Comparison of ENCODE assay signal across 28 cellular contexts in genomic region chr11:83558281-83558680, GRCh38.
"Had no signal": no experiment of that assay in that cellular context is flagged by ENCODE, and none has a peak within 500 bp of the region (broad histone marks: within the 10 kb centered on the region; RNA-seq: fewer than 3 reads in every experiment).

No MANE protein-coding gene starts in this region.

- H3K4me1 Mint-ChIP-seq: immature natural killer cell; stimulated activated effector memory CD8-positive, alpha-beta T cell treated with anti-CD3 and anti-CD28 coated beads, Interleukin-12 subunit alpha, Interleukin-12 subunit beta, amount 100 ng/mL, for 72 hours had no signal

- H3K27ac Mint-ChIP-seq: dendritic cell treated with granulocyte-macrophage colony-stimulating factor and Interleukin-4, amounts not matched to agents 40 ng/mL and 50 ng/mL, for 4 days; endodermal cell; immature natural killer cell; nephron progenitor cell; stimulated activated effector memory CD8-positive, alpha-beta T cell treated with anti-CD3 and anti-CD28 coated beads, Interleukin-12 subunit alpha, Interleukin-12 subunit beta, amount 100 ng/mL, for 72 hours had no signal

- H3K4me3 Mint-ChIP-seq: dendritic cell treated with granulocyte-macrophage colony-stimulating factor and Interleukin-4, amounts not matched to agents 40 ng/mL and 50 ng/mL, for 4 days; endodermal cell; immature natural killer cell; nephron progenitor cell; stimulated activated effector memory CD8-positive, alpha-beta T cell treated with anti-CD3 and anti-CD28 coated beads, Interleukin-12 subunit alpha, Interleukin-12 subunit beta, amount 100 ng/mL, for 72 hours had no signal

- H3K36me3 Mint-ChIP-seq: immature natural killer cell; naive thymus-derived CD8-positive, alpha-beta T cell; stimulated activated effector memory CD8-positive, alpha-beta T cell treated with anti-CD3 and anti-CD28 coated beads, Interleukin-12 subunit alpha, Interleukin-12 subunit beta, amount 100 ng/mL, for 72 hours had no signal

- H3K27ac ChIP-seq: esophagus muscularis mucosa, prostate gland, right atrium auricular region, stomach, thyroid gland, vagina had no signal

- H3K4me2 ChIP-seq: smooth muscle cell had no signal

- H3K4me1 ChIP-seq: esophagus muscularis mucosa, prostate gland, right atrium auricular region, stomach, thyroid gland, vagina had no signal

- DNase-seq: effector CD8-positive, alpha-beta T cell; endodermal cell; foreskin melanocyte; hypothalamus; immature natural killer cell; islet precursor cell; kidney glomerular epithelial cell; left ventricle myocardium superior; mesenchymal stem cell; midbrain; naive thymus-derived CD8-positive, alpha-beta T cell; nephron progenitor cell; nucleus accumbens; stimulated activated CD4-positive, alpha-beta T cell treated with anti-CD3 and anti-CD28 coated beads, Interleukin-2, amount 100 ng/mL, for 24 hours; stimulated activated CD4-positive, alpha-beta T cell treated with anti-CD3 and anti-CD28 coated beads, Interleukin-4, amount 100 ng/mL, for 24 hours; stimulated activated naive CD4-positive, alpha-beta T cell treated with Interleukin-2 at 50 U/mL for 16 hours; stomach; thyroid gland; trophoblast cell had no signal

- H3K27me3 ChIP-seq: esophagus muscularis mucosa, right atrium auricular region, stomach, thyroid gland, vagina had no signal

- ATAC-seq: left ventricle myocardium superior; naive thymus-derived CD8-positive, alpha-beta T cell; sciatic nerve; stimulated activated effector memory CD8-positive, alpha-beta T cell treated with anti-CD3 and anti-CD28 coated beads, Interleukin-12 subunit alpha, Interleukin-12 subunit beta, amount 100 ng/mL, for 72 hours had no signal

- H3K4me3 ChIP-seq: esophagus muscularis mucosa, lung, prostate gland, right atrium auricular region, smooth muscle cell, stomach, thyroid gland, vagina had no signal

- H3K9me3 Mint-ChIP-seq: dendritic cell treated with granulocyte-macrophage colony-stimulating factor and Interleukin-4, amounts not matched to agents 40 ng/mL and 50 ng/mL, for 4 days; endodermal cell; nephron progenitor cell had no signal

- H3K27me3 Mint-ChIP-seq: dendritic cell treated with granulocyte-macrophage colony-stimulating factor and Interleukin-4, amounts not matched to agents 40 ng/mL and 50 ng/mL, for 4 days had no signal
